In genomic region chr11:4040461-4040860, GRCh38 we compare ENCODE assay signal across 22 cellular contexts. TPM values are rescaled to one million over a fixed set of nuclear protein-coding genes. Genes with fewer than 3 reads are reported as not detected.
DNase-seq lines count a peak whose midpoint lies in the region; ATAC-seq, FAIRE-seq and TF ChIP-seq lines count a peak whose summit lies in the region.
"Had no signal": no experiment of that assay in that cellular context is flagged by ENCODE, and none has a peak within 500 bp of the region (broad histone marks: within the 10 kb centered on the region; RNA-seq: fewer than 3 reads in every experiment).

No MANE protein-coding gene starts in this region.

- no peak for TF ChIP-seq EP300 in SK-N-SH (IDR thresholded peaks at IDR 0.05; ENCODE audit: borderline replicate concordance in 1 of 2, low read depth in 1 of 2, low read length in 1 of 2)

- TF ChIP-seq CTCF in SK-N-SH (IDR thresholded peaks at IDR 0.05) (no peak), psoas muscle (IDR thresholded peaks at IDR 0.05) (no peak), body of pancreas (IDR thresholded peaks at IDR 0.05) (no peak), A673 (conservative IDR thresholded peaks at IDR 0.05; ENCODE audit: low read depth, low read length) (no peak)

- H3K27me3 ChIP-seq in SK-N-SH (ENCODE audit: insufficient read depth) (no peaks in the 10 kb centered on the region), psoas muscle (ENCODE audit: insufficient read depth in 3 of 3, low read length in 2 of 3) (no peaks in the 10 kb centered on the region), body of pancreas (no peaks in the 10 kb centered on the region), A673 (replicated peaks; ENCODE audit: insufficient read depth, low read depth, low read length, poor library complexity) (no peaks in the 10 kb centered on the region)
- H3K27me3 ChIP-seq in CD8-positive, alpha-beta memory T cell (ENCODE audit: insufficient read depth, low read length, poor library complexity, severe bottlenecking) = no peaks in the 10 kb centered on the region

- CTCF ChIA-PET in SK-N-SH (lab: Yijun Ruan, JAX) (interaction anchor here (1.0 to 2.3 kb wide), 4 partner anchors 14 to 192 kb away, joined by 3 to 13 read pairs (median 6); partner anchors contain the start of gene STIM1), A673 (lab: Charles Lee) (no interaction called here)
- CTCF ChIA-PET in CD8-positive, alpha-beta memory T cell (lab: Charles Lee) = interaction anchor here (4.6 kb wide), 1 partner anchor 185 kb away, joined by 30 read pairs; the partner anchor contains the start of gene STIM1

- 28% methylated on average over 1 of the region's 1 CpG for WGBS in SK-N-SH (ENCODE audit: low lambda C conversion rate)
- WGBS in psoas muscle, 3 donors = 85 to 94% (median 86%) methylated on average over 1 of the region's 1 CpG
- 29 to 44% methylated on average over 1 of the region's 1 CpG for WGBS in body of pancreas, 2 donors

- H3K9ac ChIP-seq in SK-N-SH = no peak overlapping the region

- H3K36me3 ChIP-seq in SK-N-SH (replicated peaks in 1 of 2; ENCODE audit: control insufficient read depth in 1 of 2, insufficient read depth in 2 of 2, low read length in 1 of 2) (no peaks in the 10 kb centered on the region), psoas muscle (ENCODE audit: insufficient read depth in 1 of 2, low read depth in 1 of 2) (no peaks in the 10 kb centered on the region), body of pancreas (replicated peaks in 1 of 2; ENCODE audit: insufficient read depth in 1 of 2, low read depth in 2 of 2) (no peaks in the 10 kb centered on the region), A673 (ENCODE audit: insufficient read depth, low read length, poor library complexity, severe bottlenecking) (no peaks in the 10 kb centered on the region)
- no peaks in the 10 kb centered on the region for H3K36me3 ChIP-seq in CD8-positive, alpha-beta memory T cell (ENCODE audit: insufficient read depth, low read length)

- no peak overlapping the region for H2AFZ ChIP-seq in SK-N-SH (ENCODE audit: low read depth)

- H3K4me3 ChIP-seq in SK-N-SH (ENCODE audit: low read depth in 2 of 2, low read length in 1 of 2) = no peak overlapping the region
- no peak overlapping the region for H3K4me3 ChIP-seq in CD8-positive, alpha-beta memory T cell (ENCODE audit: low read length)
- no peak overlapping the region for H3K4me3 ChIP-seq in psoas muscle
- H3K4me3 ChIP-seq in body of pancreas = no peak overlapping the region
- H3K4me3 ChIP-seq in A673 (ENCODE audit: low read depth, low read length, poor library complexity, severe bottlenecking) = no peak overlapping the region

- no peak for DNase-seq in SK-N-SH
- no peak for DNase-seq in CD8-positive, alpha-beta memory T cell
- no peak for DNase-seq in effector memory CD8-positive, alpha-beta T cell
- DNase-seq in psoas muscle = no peak
- no peak for DNase-seq in body of pancreas
- no peak for DNase-seq in A673 (ENCODE audit: low spot score)
- DNase-seq in H54 (ENCODE audit: insufficient read length, low spot score) = no peak
- DNase-seq: DMS53, H7, HFFc6, KG1, NCI-H1417, NCI-H187 treated with DMSO at 0.1 percent for 48 hours, NCI-H226, NCI-H524 treated with DMSO at 0.1 percent for 48 hours, PC-3, RPMI8226, SHP77 treated with DMSO at 0.1 percent for 48 hours had no signal

- BruUV-seq in A673 (replicated peaks; lab: Mats Ljungman, UMichigan) = no TSS peak

- H3F3A ChIP-seq in SK-N-SH (replicated peaks; ENCODE audit: insufficient read depth) = no peaks in the 10 kb centered on the region

- H4K20me1 ChIP-seq in SK-N-SH (ENCODE audit: insufficient read depth) = no peaks in the 10 kb centered on the region

- peaks cover 12 to 14% of the 10 kb centered on the region in 2 experiments; a peak in 3 of 4 replicates for H3K4me1 ChIP-seq in SK-N-SH (ENCODE audit: control insufficient read depth in 1 of 2, insufficient read depth in 2 of 2, low read depth in 1 of 2, low read length in 1 of 2)
- H3K4me1 ChIP-seq in CD8-positive, alpha-beta memory T cell (ENCODE audit: insufficient read depth, low read length) = peaks cover 9% of the 10 kb centered on the region
- peaks cover 42% of the 10 kb centered on the region for H3K4me1 ChIP-seq in psoas muscle
- H3K4me1 ChIP-seq in body of pancreas = peaks cover 8% of the 10 kb centered on the region
- no peaks in the 10 kb centered on the region for H3K4me1 ChIP-seq in A673 (ENCODE audit: insufficient read depth, low read length, poor library complexity, severe bottlenecking)

- intact Hi-C loops in psoas muscle (cut with DNase I) = loop anchor here (5.0 to 10.0 kb wide), 3 partner anchors 43 to 93 kb away; no protein-coding TSS in a partner anchor
- intact Hi-C loops in body of pancreas (cut with DNase I) = no loop called here
- intact Hi-C loops in A673 (cut with micrococcal nuclease; ENCODE audit: unreplicated experiment) = no loop called here

- ATAC-seq in SK-N-SH treated with all-trans-retinoic acid at 6 μM for 48 hours (no peak), psoas muscle (no peak), body of pancreas (no peak)
- no peak for ATAC-seq in effector memory CD8-positive, alpha-beta T cell (replicated peaks)
- ATAC-seq: HepG2, PC-3 had no signal

- H3K4me2 ChIP-seq in SK-N-SH = no peak overlapping the region

- TF ChIP-seq POLR2A in body of pancreas (IDR thresholded peaks at IDR 0.05) (no peak), H54 (IDR thresholded peaks at IDR 0.05; ENCODE audit: low read depth, low read length) (no peak)

- H3K4me1 Mint-ChIP-seq in CD8-positive, alpha-beta memory T cell = peaks cover 43 to 67% (median 54%) of the 10 kb centered on the region in 3 donors
- peaks cover 21 to 58% of the 10 kb centered on the region in 2 donors for H3K4me1 Mint-ChIP-seq in effector memory CD8-positive, alpha-beta T cell (ENCODE audit: low read depth in 2 of 2)

- FAIRE-seq in H54 (lab: Jason Lieb, UNC) = no peak
- FAIRE-seq: GM12892, HepG2 had no signal

- H3K9me3 Mint-ChIP-seq in CD8-positive, alpha-beta memory T cell = no peaks in the 10 kb centered on the region
- H3K9me3 Mint-ChIP-seq in effector memory CD8-positive, alpha-beta T cell = no peaks in the 10 kb centered on the region

- H3K9me2 ChIP-seq in SK-N-SH = no peaks in the 10 kb centered on the region

- H3K27ac Mint-ChIP-seq in CD8-positive, alpha-beta memory T cell = peak overlapping the region in 7 of 8 donors; percentile 7 to 66 (median 30)
- peak overlapping the region; percentile 0 to 41 for H3K27ac Mint-ChIP-seq in effector memory CD8-positive, alpha-beta T cell
- H3K27ac Mint-ChIP-seq: HFFc6 had no signal

- no peaks in the 10 kb centered on the region for H3K9me3 ChIP-seq in SK-N-SH
- no peaks in the 10 kb centered on the region for H3K9me3 ChIP-seq in CD8-positive, alpha-beta memory T cell (ENCODE audit: low read length)
- no peaks in the 10 kb centered on the region for H3K9me3 ChIP-seq in psoas muscle
- no peaks in the 10 kb centered on the region for H3K9me3 ChIP-seq in body of pancreas
- no peaks in the 10 kb centered on the region for H3K9me3 ChIP-seq in A673 (ENCODE audit: low read depth, low read length, poor library complexity, severe bottlenecking)

- POLR2A ChIA-PET in SK-N-SH (lab: Yijun Ruan, JAX) = no interaction called here
- POLR2A ChIA-PET in CD8-positive, alpha-beta memory T cell (lab: Charles Lee) = no interaction called here
- POLR2A ChIA-PET in A673 (lab: Charles Lee; ENCODE audit: low non-redundant PET) = no interaction called here

- H3K79me2 ChIP-seq in SK-N-SH (ENCODE audit: insufficient read depth) = no peaks in the 10 kb centered on the region

- TF ChIP-seq RAD21 in SK-N-SH (IDR thresholded peaks at IDR 0.05; ENCODE audit: low read length) = no peak

- no peaks in the 10 kb centered on the region for H3K27me3 Mint-ChIP-seq in CD8-positive, alpha-beta memory T cell
- no peaks in the 10 kb centered on the region for H3K27me3 Mint-ChIP-seq in effector memory CD8-positive, alpha-beta T cell

- H3K36me3 Mint-ChIP-seq in CD8-positive, alpha-beta memory T cell = peaks cover 0 to 8% (median 2%) of the 10 kb centered on the region in 3 donors
- peaks cover 6% of the 10 kb centered on the region for H3K36me3 Mint-ChIP-seq in effector memory CD8-positive, alpha-beta T cell (ENCODE audit: insufficient read depth)

- peak overlapping the region in 1 of 2 experiments; percentile 23; a peak in 1 of 4 replicates for H3K27ac ChIP-seq in SK-N-SH (ENCODE audit: low read depth in 2 of 2, low read length in 1 of 2)
- no peak overlapping the region for H3K27ac ChIP-seq in CD8-positive, alpha-beta memory T cell (ENCODE audit: low read depth, low read length)
- peak overlapping the region; percentile 89 for H3K27ac ChIP-seq in psoas muscle
- H3K27ac ChIP-seq in body of pancreas = peak overlapping the region in 1 of 4 donors; percentile 15
- H3K27ac ChIP-seq in A673 (ENCODE audit: low read depth, low read length, poor library complexity, severe bottlenecking) = no peak overlapping the region
- H3K27ac ChIP-seq: 22Rv1 had no signal

- H3K4me3 Mint-ChIP-seq in CD8-positive, alpha-beta memory T cell = peak overlapping the region in 1 of 7 donors; percentile 28
- H3K4me3 Mint-ChIP-seq in effector memory CD8-positive, alpha-beta T cell = no peak overlapping the region
- H3K4me3 Mint-ChIP-seq: HFFc6 had no signal

TF ChIP-seq in SK-N-SH, 30 proteins besides CTCF, POLR2A, EP300 and RAD21:
- TF ChIP-seq FOXM1 (IDR thresholded peaks at IDR 0.05; ENCODE audit: low read depth) (no peak), GATA2 (CRISPR knock-in tag; IDR thresholded peaks at IDR 0.05) (peak; percentile 58), JUND (IDR thresholded peaks at IDR 0.05) (no peak), RCOR1 (IDR thresholded peaks at IDR 0.05; ENCODE audit: low read length) (peak; percentile 55)

RNA-seq across cellular contexts. Expression of gene RRM1, which starts 54.1 kb away (rescaled TPM):
- 28.2 and 31.6 TPM in 2 replicates for polyA plus RNA-seq in SK-N-SH (2012; rRNA removed)
- 38.5 and 38.8 TPM in 2 replicates for polyA plus RNA-seq in SK-N-SH (2012; cell fraction: cytosol; rRNA removed)
- 16.0 and 32.7 TPM in 2 replicates for polyA plus RNA-seq in SK-N-SH (2012; cell fraction: nucleus; rRNA removed)
- total RNA-seq in CD8-positive, alpha-beta memory T cell = 100 to 1,000 TPM; 198 to 211 TPM
- polyA plus RNA-seq in CD8-positive, alpha-beta memory T cell = 34.1 TPM
- total RNA-seq in psoas muscle = 10 to 100 TPM; 31.0 to 45.8 (median 37.6) TPM
- polyA plus RNA-seq in psoas muscle = 10 to 100 TPM; 11.3 to 25.7 (median 13.9) TPM
- total RNA-seq in body of pancreas = 10 to 100 TPM in 1 of 2 donors, 1 to 10 TPM in 1; 7.3 to 12.2 TPM
- total RNA-seq in A673 (2021) = 173 and 184 TPM in 2 replicates

Comparison
In these comparisons a context has a peak if more than half of its experiments do, and no peak if none do; other contexts are left out.
1. intact Hi-C loops: an anchor here in psoas muscle (5.0 to 10.0 kb wide); none called in body of pancreas and A673.